In the genomic region with DNA sequence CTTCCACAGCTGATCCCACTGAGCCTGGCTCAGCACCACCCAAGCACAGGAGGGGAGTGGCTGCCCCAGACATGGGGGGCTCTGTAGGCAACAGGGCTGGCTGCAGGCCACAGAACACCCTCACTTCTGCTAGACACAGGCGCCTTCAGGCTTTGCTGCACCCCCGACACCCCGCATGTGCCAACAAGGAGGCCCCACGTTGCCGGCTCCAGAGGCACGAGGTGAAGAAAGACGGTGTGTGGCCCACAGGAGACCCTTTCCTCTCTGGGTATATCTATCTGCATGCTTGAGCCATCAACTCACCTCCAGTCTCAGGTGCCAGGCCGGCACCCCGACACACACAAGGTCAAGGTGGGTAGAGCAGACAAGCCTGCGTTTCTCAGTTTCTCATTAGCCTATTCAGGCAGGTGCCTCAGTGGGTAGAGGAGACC, we compare ENCODE assay signal across 17 cellular contexts.
DNase-seq lines count a peak whose midpoint lies in the region; ATAC-seq and TF ChIP-seq lines count a peak whose summit lies in the region.
"Had no signal": no experiment of that assay in that cellular context is flagged by ENCODE, and none has a peak within 500 bp of the region (broad histone marks: within the 10 kb centered on the region; RNA-seq: fewer than 3 reads in every experiment).

No MANE protein-coding gene starts in this region.

- H3K9me3 Mint-ChIP-seq in CD14-positive monocyte (peaks cover 5 to 26% (median 13%) of the 10 kb centered on the region in 7 donors), chondrocyte (ENCODE audit: low read depth) (no peaks in the 10 kb centered on the region), mesothelial cell of epicardium (no peaks in the 10 kb centered on the region)
- H3K9me3 Mint-ChIP-seq in stimulated activated effector memory CD8-positive, alpha-beta T cell treated with anti-CD3 and anti-CD28 coated beads, Interleukin-12 subunit alpha, Interleukin-12 subunit beta, amount 100 ng/mL, for 72 hours, result no peaks in the 10 kb centered on the region
- H3K9me3 Mint-ChIP-seq: CD8-positive, alpha-beta T cell had no signal

- H3K36me3 Mint-ChIP-seq in CD14-positive monocyte (no peaks in the 10 kb centered on the region), chondrocyte (ENCODE audit: low read depth) (no peaks in the 10 kb centered on the region), mesothelial cell of epicardium (no peaks in the 10 kb centered on the region)
- H3K36me3 Mint-ChIP-seq in stimulated activated effector memory CD8-positive, alpha-beta T cell treated with anti-CD3 and anti-CD28 coated beads, Interleukin-12 subunit alpha, Interleukin-12 subunit beta, amount 100 ng/mL, for 72 hours, result no peaks in the 10 kb centered on the region
- H3K36me3 Mint-ChIP-seq: CD8-positive, alpha-beta T cell had no signal

- peak; percentile 9 for ATAC-seq in stimulated activated effector memory CD8-positive, alpha-beta T cell treated with anti-CD3 and anti-CD28 coated beads, Interleukin-12 subunit alpha, Interleukin-12 subunit beta, amount 100 ng/mL, for 72 hours
- no peak for ATAC-seq in GM21723 (IDR thresholded peaks at IDR 0.05; ENCODE audit: unreplicated experiment)
- ATAC-seq: CD8-positive, alpha-beta T cell had no signal

- TF ChIP-seq CTCF in CD14-positive monocyte (IDR thresholded peaks at IDR 0.05) (no peak), chondrocyte (IDR thresholded peaks at IDR 0.05) (no peak), mesothelial cell of epicardium (IDR thresholded peaks at IDR 0.05; ENCODE audit: unreplicated experiment) (no peak)

- H3K27me3 Mint-ChIP-seq in CD14-positive monocyte (ENCODE audit: low read depth in 3 of 3) (peaks cover 8 to 15% (median 11%) of the 10 kb centered on the region in 3 donors), chondrocyte (ENCODE audit: low read depth) (peaks cover 23% of the 10 kb centered on the region), mesothelial cell of epicardium (ENCODE audit: low read depth) (no peaks in the 10 kb centered on the region)

- H3K4me3 Mint-ChIP-seq in CD14-positive monocyte (no peak overlapping the region), chondrocyte (ENCODE audit: unreplicated experiment) (no peak overlapping the region), mesothelial cell of epicardium (no peak overlapping the region)
- no peak overlapping the region for H3K4me3 Mint-ChIP-seq in stimulated activated effector memory CD8-positive, alpha-beta T cell treated with anti-CD3 and anti-CD28 coated beads, Interleukin-12 subunit alpha, Interleukin-12 subunit beta, amount 100 ng/mL, for 72 hours
- H3K4me3 Mint-ChIP-seq: B cell; CD8-positive, alpha-beta T cell had no signal

- peak; percentile 22 for DNase-seq in CD14-positive monocyte (ENCODE audit: low spot score)
- DNase-seq in chondrocyte (ENCODE audit: low spot score), result peak; percentile 82
- DNase-seq in mesothelial cell of epicardium (ENCODE audit: low spot score in 2 of 2, unreplicated experiment in 2 of 2), result peak; percentile 10 to 20
- DNase-seq in stimulated activated effector memory CD8-positive, alpha-beta T cell treated with anti-CD3 and anti-CD28 coated beads, Interleukin-12 subunit alpha, Interleukin-12 subunit beta, amount 100 ng/mL, for 72 hours (ENCODE audit: low spot score in 2 of 2), result no peak
- no peak for DNase-seq in RPMI8226
- no peak for DNase-seq in iPS-NIHi7 (ENCODE audit: extremely low spot score)
- DNase-seq: ACHN, DMS 273 treated with DMSO at 0.1 percent for 48 hours, KBM-7, NCI-H1092 treated with DMSO at 0.1 percent for 48 hours, NCI-H1694, NCI-H2107, NCI-H345, NCI-H526 treated with DMSO at 0.1 percent for 48 hours had no signal

- H3K4me1 Mint-ChIP-seq in CD14-positive monocyte (no peaks in the 10 kb centered on the region), chondrocyte (ENCODE audit: low read depth) (peaks cover 9% of the 10 kb centered on the region), mesothelial cell of epicardium (peaks cover 20% of the 10 kb centered on the region)
- H3K4me1 Mint-ChIP-seq in stimulated activated effector memory CD8-positive, alpha-beta T cell treated with anti-CD3 and anti-CD28 coated beads, Interleukin-12 subunit alpha, Interleukin-12 subunit beta, amount 100 ng/mL, for 72 hours, result no peaks in the 10 kb centered on the region
- H3K4me1 Mint-ChIP-seq: B cell had no signal

- intact Hi-C loops in CD14-positive monocyte (cut with micrococcal nuclease), result no loop called here

- H3K27ac Mint-ChIP-seq in CD14-positive monocyte, result no peak overlapping the region
- no peak overlapping the region for H3K27ac Mint-ChIP-seq in chondrocyte (ENCODE audit: unreplicated experiment)
- no peak overlapping the region for H3K27ac Mint-ChIP-seq in mesothelial cell of epicardium
- H3K27ac Mint-ChIP-seq in stimulated activated effector memory CD8-positive, alpha-beta T cell treated with anti-CD3 and anti-CD28 coated beads, Interleukin-12 subunit alpha, Interleukin-12 subunit beta, amount 100 ng/mL, for 72 hours, result no peak overlapping the region
- H3K27ac Mint-ChIP-seq: B cell; CD8-positive, alpha-beta T cell had no signal

Comparison
In these comparisons a context has a peak if more than half of its experiments do, and no peak if none do; other contexts are left out.
1. DNase-seq: peak in CD14-positive monocyte (single experiment), chondrocyte (single experiment) and mesothelial cell of epicardium (2 of 2); none in stimulated activated effector memory CD8-positive, alpha-beta T cell treated with anti-CD3 and anti-CD28 coated beads, Interleukin-12 subunit alpha, Interleukin-12 subunit beta, amount 100 ng/mL, for 72 hours (0 of 2), RPMI8226 (single experiment) and iPS-NIHi7 (single experiment).